In genomic region chr11:75346912-75347647, GRCh38 we compare ENCODE assay signal across 9 cellular contexts. TPM values are rescaled to one million over a fixed set of nuclear protein-coding genes. Genes with fewer than 3 reads are reported as not detected.
DNase-seq lines count a peak whose midpoint lies in the region; ATAC-seq and TF ChIP-seq lines count a peak whose summit lies in the region.
"Had no signal": no experiment of that assay in that cellular context is flagged by ENCODE, and none has a peak within 500 bp of the region (broad histone marks: within the 10 kb centered on the region; RNA-seq: fewer than 3 reads in every experiment).

No MANE protein-coding gene starts in this region.

- peak overlapping the region; percentile 75 for H2AK9ac ChIP-seq in IMR-90 (replicated peaks; ENCODE audit: low read depth, low read length, poor library complexity)

- H3K27ac Mint-ChIP-seq in naive thymus-derived CD4-positive, alpha-beta T cell, result peak overlapping the region; percentile 43 to 98 (median 84)

- dilution Hi-C loops in IMR-90 (cut with HindIII; ENCODE audit: low sequenced_read_pairs, unreplicated experiment), result no loop called here

- H3K27me3 Mint-ChIP-seq in naive thymus-derived CD4-positive, alpha-beta T cell, result no peaks in the 10 kb centered on the region

- no peak for TF ChIP-seq CTCF in AG10803 (conservative IDR thresholded peaks at IDR 0.05; ENCODE audit: low read length)
- no peak for TF ChIP-seq CTCF in IMR-90 (conservative IDR thresholded peaks at IDR 0.05; ENCODE audit: low read depth, low read length)
- TF ChIP-seq CTCF in dorsolateral prefrontal cortex (IDR thresholded peaks at IDR 0.05 in 54 of 56, conservative IDR thresholded peaks at IDR 0.05 in 2 of 56; ENCODE audit: low read depth in 1 of 56, partially characterized antibody in 56 of 56), result no peak
- TF ChIP-seq CTCF in testis (IDR thresholded peaks at IDR 0.05), result no peak

- no peak overlapping the region for H2AFZ ChIP-seq in IMR-90 (replicated peaks; ENCODE audit: low read length, poor library complexity)

- in situ Hi-C loops in IMR-90 (cut with MboI; ENCODE audit: low sequenced_read_pairs), result no loop called here

- no CpG with 5 or more reads among the region's 11 CpGs for WGBS in IMR-90 (ENCODE audit: extremely low coverage in 2 of 2, insufficient read length in 1 of 2), 2 experiments
- 68 to 78% methylated on average over 10 to 11 of the region's 11 CpGs for WGBS in testis, 2 donors

- no TSS peak for BruUV-seq in IMR-90 (replicated peaks; lab: Mats Ljungman, UMichigan)

- H3K9ac ChIP-seq in IMR-90 (ENCODE audit: low read depth, low read length), result no peak overlapping the region

- peak overlapping the region in 7 of 10 donors; percentile 0 to 84 (median 41) for H3K4me3 Mint-ChIP-seq in naive thymus-derived CD4-positive, alpha-beta T cell

- peak overlapping the region; percentile 57 for H3K23ac ChIP-seq in IMR-90 (ENCODE audit: low read depth, low read length)

- no peaks in the 10 kb centered on the region for H3K27me3 ChIP-seq in IMR-90 (ENCODE audit: control insufficient read depth, insufficient read depth, low read length)
- H3K27me3 ChIP-seq in dorsolateral prefrontal cortex, result no peaks in the 10 kb centered on the region
- H3K27me3 ChIP-seq in naive thymus-derived CD4-positive, alpha-beta T cell (ENCODE audit: control insufficient read depth in 2 of 2, insufficient read depth in 2 of 2, low read length in 2 of 2), result no peaks in the 10 kb centered on the region
- no peaks in the 10 kb centered on the region for H3K27me3 ChIP-seq in testis

- CTCF ChIA-PET in IMR-90 (lab: Yijun Ruan, JAX), result no interaction called here
- CTCF ChIA-PET in naive thymus-derived CD4-positive, alpha-beta T cell (lab: Charles Lee), result interaction anchor here (1.0 kb wide), 1 partner anchor 70 kb away, joined by 3 read pairs; no protein-coding TSS in a partner anchor

- H3K18ac ChIP-seq in IMR-90 (ENCODE audit: low read depth, low read length), result peak overlapping the region; percentile 38

- H3K56ac ChIP-seq in IMR-90 (ENCODE audit: extremely low read depth, insufficient read depth, low read length), result peak overlapping the region; percentile 32; the same call in 1 of the 2 replicates

- H3K14ac ChIP-seq in IMR-90 (replicated peaks; ENCODE audit: low read depth, low read length), result peak overlapping the region; percentile 3

- H3K9me3 ChIP-seq in IMR-90 (ENCODE audit: control insufficient read depth, insufficient read depth, low read length) (no peaks in the 10 kb centered on the region), testis (no peaks in the 10 kb centered on the region)
- H3K9me3 ChIP-seq in naive thymus-derived CD4-positive, alpha-beta T cell (ENCODE audit: control insufficient read depth in 2 of 3, low read length in 3 of 3), result no peaks in the 10 kb centered on the region

- peak overlapping the region; percentile 59; the same call in 2 of the 3 replicates for H2BK15ac ChIP-seq in IMR-90 (ENCODE audit: low read depth, low read length)

- H4K91ac ChIP-seq in IMR-90 (ENCODE audit: insufficient read depth, low read depth, low read length), result peak overlapping the region; percentile 60

- peak overlapping the region; percentile 54 for H2BK20ac ChIP-seq in IMR-90 (ENCODE audit: low read depth, low read length)

- H4K20me1 ChIP-seq in IMR-90 (ENCODE audit: insufficient read depth, low read length), result peaks cover 20% of the 10 kb centered on the region

- peak overlapping the region; percentile 9 to 33; a peak in 2 of 4 replicates for H4K8ac ChIP-seq in IMR-90 (ENCODE audit: low read depth in 2 of 2, low read length in 2 of 2)

- DNase-seq in AG10803 (ENCODE audit: low read depth) (peak; percentile 77), IMR-90 (peak; percentile 49), dorsolateral prefrontal cortex (peak in 1 of 10 donors; percentile 81), testis (no peak)
- DNase-seq in naive thymus-derived CD4-positive, alpha-beta T cell, result no peak
- DNase-seq: NCI-H2107 had no signal

- intact Hi-C loops in IMR-90 (cut with micrococcal nuclease), result no loop called here
- intact Hi-C loops in dorsolateral prefrontal cortex (cut with DNase I), result loop anchor here in 1 of 2 donors (5.0 kb wide), 1 partner anchor 35 kb away; no protein-coding TSS in a partner anchor
- intact Hi-C loops in naive thymus-derived CD4-positive, alpha-beta T cell (cut with micrococcal nuclease), result no loop called here
- intact Hi-C loops in testis (cut with DNase I; ENCODE audit: low total_unique reads), result no loop called here

- TF ChIP-seq POLR2A in IMR-90 (IDR thresholded peaks at IDR 0.05; ENCODE audit: low read depth, low read length) (no peak), testis (IDR thresholded peaks at IDR 0.05) (no peak)

- H3K27ac ChIP-seq in IMR-90 (ENCODE audit: insufficient read depth, low read length) (peak overlapping the region; percentile 66), dorsolateral prefrontal cortex (peak overlapping the region in 55 of 59 donors; percentile 18 to 96 (median 89)), testis (peak overlapping the region in 1 of 2 donors; percentile 63)
- H3K27ac ChIP-seq in naive thymus-derived CD4-positive, alpha-beta T cell (ENCODE audit: low read depth, low read length), result peak overlapping the region; percentile 47

- peak overlapping the region; percentile 27 for H2AK5ac ChIP-seq in IMR-90 (ENCODE audit: low read depth, low read length)

- peak overlapping the region; percentile 28 for H4K5ac ChIP-seq in IMR-90 (ENCODE audit: low read depth, low read length)

- H3K4me1 ChIP-seq in IMR-90 (ENCODE audit: control insufficient read depth, insufficient read depth, low read length) (peaks cover 45% of the 10 kb centered on the region), testis (peaks cover 68% of the 10 kb centered on the region)
- H3K4me1 ChIP-seq in naive thymus-derived CD4-positive, alpha-beta T cell (ENCODE audit: control insufficient read depth in 2 of 2, insufficient read depth in 2 of 2, low read length in 2 of 2), result peaks cover 7 to 81% of the 10 kb centered on the region in 2 donors

- H3K9me3 Mint-ChIP-seq in naive thymus-derived CD4-positive, alpha-beta T cell, result peaks cover 0 to 4% (median 0%) of the 10 kb centered on the region in 11 donors

- H3K4me2 ChIP-seq in IMR-90 (ENCODE audit: low read depth, low read length), result no peak overlapping the region

- no peak for ATAC-seq in IMR-90 (ENCODE audit: low read depth)
- no peak for ATAC-seq in naive thymus-derived CD4-positive, alpha-beta T cell
- ATAC-seq in GM19452 (IDR thresholded peaks at IDR 0.05; ENCODE audit: unreplicated experiment), result no peak
- no peak for ATAC-seq in HG03432 (IDR thresholded peaks at IDR 0.05; ENCODE audit: unreplicated experiment)
- no peak for ATAC-seq in HG02759 (IDR thresholded peaks at IDR 0.05; ENCODE audit: unreplicated experiment)

- peak overlapping the region; percentile 12 for H3K4ac ChIP-seq in IMR-90 (ENCODE audit: low read depth, low read length)

- H3K9me1 ChIP-seq in IMR-90 (ENCODE audit: insufficient read depth, low read length), result peaks cover 36% of the 10 kb centered on the region

- H2BK5ac ChIP-seq in IMR-90 (ENCODE audit: low read depth, low read length, poor library complexity, severe bottlenecking), result peak overlapping the region; percentile 61

- H3K36me3 Mint-ChIP-seq in naive thymus-derived CD4-positive, alpha-beta T cell, result peaks cover 0 to 3% (median 0%) of the 10 kb centered on the region in 5 donors

- no peak overlapping the region for H3K4me3 ChIP-seq in AG10803 (ENCODE audit: low read length)
- H3K4me3 ChIP-seq in IMR-90 (ENCODE audit: insufficient read depth, low read depth, low read length), result no peak overlapping the region
- peak overlapping the region in 5 of 59 donors; percentile 0 to 29 (median 20) for H3K4me3 ChIP-seq in dorsolateral prefrontal cortex
- no peak overlapping the region for H3K4me3 ChIP-seq in naive thymus-derived CD4-positive, alpha-beta T cell (ENCODE audit: low read length)
- H3K4me3 ChIP-seq in testis, result no peak overlapping the region

- peaks cover 0 to 31% of the 10 kb centered on the region in 2 experiments; a peak in 2 of 4 replicates for H3K79me1 ChIP-seq in IMR-90 (ENCODE audit: low read depth in 1 of 2, low read length in 2 of 2)

- peaks cover 83 to 92% (median 88%) of the 10 kb centered on the region in 7 donors for H3K4me1 Mint-ChIP-seq in naive thymus-derived CD4-positive, alpha-beta T cell

- peak overlapping the region; percentile 4 for H2BK120ac ChIP-seq in IMR-90 (ENCODE audit: low read depth, low read length)

- H3K36me3 ChIP-seq in IMR-90 (ENCODE audit: control insufficient read depth, insufficient read depth, low read length), result no peaks in the 10 kb centered on the region
- no peaks in the 10 kb centered on the region for H3K36me3 ChIP-seq in naive thymus-derived CD4-positive, alpha-beta T cell (ENCODE audit: control insufficient read depth in 2 of 3, insufficient read depth in 3 of 3, low read length in 3 of 3)
- no peaks in the 10 kb centered on the region for H3K36me3 ChIP-seq in testis (ENCODE audit: low read depth, missing control alignments)

- POLR2A ChIA-PET in IMR-90 (lab: Charles Lee; ENCODE audit: unreplicated experiment), result no interaction called here
- POLR2A ChIA-PET in naive thymus-derived CD4-positive, alpha-beta T cell (lab: Charles Lee), result interaction anchor here (8.6 kb wide), 1 partner anchor 18 kb away, joined by 94 read pairs; no protein-coding TSS in a partner anchor

- TF ChIP-seq RAD21 in IMR-90 (IDR thresholded peaks at IDR 0.05; ENCODE audit: low read length), result no peak

TF ChIP-seq in IMR-90, 13 proteins besides CTCF, POLR2A, EP300 and RAD21 (continues in another document):
- TF ChIP-seq MAZ (IDR thresholded peaks at IDR 0.05; ENCODE audit: borderline replicate concordance, low read depth, low read length), result no peak

RNA-seq across cellular contexts. Expression of gene ARRB1, which starts 4.4 kb away (rescaled TPM):
- total RNA-seq in IMR-90 (2012; rRNA removed) (13.1 and 17.4 TPM in 2 replicates), dorsolateral prefrontal cortex (100 to 1,000 TPM; 117 to 225 (median 167) TPM), testis (1 to 10 TPM; 8.4 to 8.5 TPM)
- polyA plus RNA-seq in IMR-90 (2012; rRNA removed) (11.0 and 11.4 TPM in 2 replicates), testis (ENCODE audit: insufficient read depth, low read depth, low replicate concordance) (9.8 TPM)
- 11.9 and 16.6 TPM in 2 replicates for polyA plus RNA-seq in IMR-90 (2012; cell fraction: cytosol; rRNA removed)
- polyA plus RNA-seq in IMR-90 (2012; cell fraction: nucleus; rRNA removed; ENCODE audit: low replicate concordance), result 9.6 and 12.8 TPM in 2 replicates
- total RNA-seq in naive thymus-derived CD4-positive, alpha-beta T cell, result 100 to 1,000 TPM in 1 of 5 experiments, 10 to 100 TPM in 4; 47.8 to 104 (median 63.9) TPM
- polyA plus RNA-seq in naive thymus-derived CD4-positive, alpha-beta T cell, result 1 to 10 TPM; 7.5 to 9.0 TPM

RNA-seq across cellular contexts. Expression of gene RPS3, which starts 52.2 kb away (rescaled TPM):
- total RNA-seq in IMR-90 (2012; rRNA removed) (2,360 and 3,444 TPM in 2 replicates), dorsolateral prefrontal cortex (100 to 1,000 TPM; 382 to 717 (median 502) TPM), testis (100 to 1,000 TPM; 464 to 925 TPM)
- polyA plus RNA-seq in IMR-90 (2012; rRNA removed) (2,477 and 2,872 TPM in 2 replicates), testis (ENCODE audit: insufficient read depth, low read depth, low replicate concordance) (1,294 TPM)
- polyA plus RNA-seq in IMR-90 (2012; cell fraction: cytosol; rRNA removed), result 2,410 and 4,196 TPM in 2 replicates
- 593 and 1,092 TPM in 2 replicates for polyA plus RNA-seq in IMR-90 (2012; cell fraction: nucleus; rRNA removed; ENCODE audit: low replicate concordance)
- 1,000 to 10,000 TPM; 3,135 to 5,501 (median 5,089) TPM for total RNA-seq in naive thymus-derived CD4-positive, alpha-beta T cell
- polyA plus RNA-seq in naive thymus-derived CD4-positive, alpha-beta T cell, result 1,000 to 10,000 TPM; 6,041 to 7,167 TPM

Comparison
In these comparisons a context has a peak if more than half of its experiments do, and no peak if none do; other contexts are left out.
1. DNase-seq: peak in AG10803 (single experiment) and IMR-90 (single experiment); none in naive thymus-derived CD4-positive, alpha-beta T cell (0 of 9) and testis (single experiment).